8 cellular contexts compared by ENCODE assay signal in genomic region chr9:121222524-121223171, GRCh38. TPM values are rescaled to one million over a fixed set of nuclear protein-coding genes. Genes with fewer than 3 reads are reported as not detected.
DNase-seq lines count a peak whose midpoint lies in the region; ATAC-seq and TF ChIP-seq lines count a peak whose summit lies in the region.

No MANE protein-coding gene starts in this region.

- CTCF ChIA-PET in naive thymus-derived CD4-positive, alpha-beta T cell (lab: Charles Lee) = no interaction called here

- H3K27me3 Mint-ChIP-seq in naive thymus-derived CD4-positive, alpha-beta T cell = no peaks in the 10 kb centered on the region

- H3K4me3 ChIP-seq in fibroblast of pulmonary artery (replicated peaks; ENCODE audit: low read depth, low read length) (no peak overlapping the region), retinal pigment epithelial cell (ENCODE audit: low read length) (no peak overlapping the region)
- no peak overlapping the region for H3K4me3 ChIP-seq in naive thymus-derived CD4-positive, alpha-beta T cell (ENCODE audit: low read length)

- H3K9me3 Mint-ChIP-seq in naive thymus-derived CD4-positive, alpha-beta T cell = no peaks in the 10 kb centered on the region

- no peak for ATAC-seq in naive thymus-derived CD4-positive, alpha-beta T cell

- H3K9me3 ChIP-seq in naive thymus-derived CD4-positive, alpha-beta T cell (ENCODE audit: control insufficient read depth in 2 of 3, low read length in 3 of 3) = no peaks in the 10 kb centered on the region

- no peak overlapping the region for H3K27ac Mint-ChIP-seq in naive thymus-derived CD4-positive, alpha-beta T cell

- peak; percentile 55 for DNase-seq in HT-29 (ENCODE audit: low spot score)
- DNase-seq in RPMI7951 (ENCODE audit: low read depth) = peak; percentile 61
- peak; percentile 76 for DNase-seq in fibroblast of pulmonary artery (ENCODE audit: low read depth)
- no peak for DNase-seq in retinal pigment epithelial cell (ENCODE audit: low read depth)
- DNase-seq in GM19240 (ENCODE audit: insufficient read length, low spot score) = no peak
- DNase-seq in naive thymus-derived CD4-positive, alpha-beta T cell = no peak
- no peak for DNase-seq in mesenteric fat pad (ENCODE audit: low spot score)

- peaks cover 0 to 9% (median 4%) of the 10 kb centered on the region in 5 donors for H3K36me3 Mint-ChIP-seq in naive thymus-derived CD4-positive, alpha-beta T cell

- H3K27ac ChIP-seq in C4-2B = no peak overlapping the region
- no peak overlapping the region for H3K27ac ChIP-seq in naive thymus-derived CD4-positive, alpha-beta T cell (ENCODE audit: low read depth, low read length)

- no peaks in the 10 kb centered on the region for H3K4me1 ChIP-seq in naive thymus-derived CD4-positive, alpha-beta T cell (ENCODE audit: control insufficient read depth in 2 of 2, insufficient read depth in 2 of 2, low read length in 2 of 2)

- H3K4me3 Mint-ChIP-seq in naive thymus-derived CD4-positive, alpha-beta T cell = no peak overlapping the region

- peak; percentile 92 for TF ChIP-seq CTCF in C4-2B (conservative IDR thresholded peaks at IDR 0.05)
- TF ChIP-seq CTCF in fibroblast of pulmonary artery (IDR thresholded peaks at IDR 0.05; ENCODE audit: low read length, missing control alignments) = peak; percentile 85
- TF ChIP-seq CTCF in retinal pigment epithelial cell (conservative IDR thresholded peaks at IDR 0.05; ENCODE audit: low read depth, low read length) = peak; percentile 73

- peaks cover 0 to 3% (median 0%) of the 10 kb centered on the region in 7 donors for H3K4me1 Mint-ChIP-seq in naive thymus-derived CD4-positive, alpha-beta T cell

- no peaks in the 10 kb centered on the region for H3K27me3 ChIP-seq in naive thymus-derived CD4-positive, alpha-beta T cell (ENCODE audit: control insufficient read depth in 2 of 2, insufficient read depth in 2 of 2, low read length in 2 of 2)

- H3K36me3 ChIP-seq in naive thymus-derived CD4-positive, alpha-beta T cell (ENCODE audit: control insufficient read depth in 2 of 3, insufficient read depth in 3 of 3, low read length in 3 of 3) = no peaks in the 10 kb centered on the region

- intact Hi-C loops in naive thymus-derived CD4-positive, alpha-beta T cell (cut with micrococcal nuclease) = no loop called here

- POLR2A ChIA-PET in naive thymus-derived CD4-positive, alpha-beta T cell (lab: Charles Lee) = no interaction called here

RNA-seq across cellular contexts. Expression of gene RAB14, which starts 21.0 kb away (rescaled TPM):
- 10.4 and 11.1 TPM in 2 replicates for total RNA-seq in HT-29 (2014; rRNA removed; shearing (Covaris generic))
- 25.1 and 34.5 TPM in 2 replicates for total RNA-seq in RPMI7951 (2014; rRNA removed; shearing (Covaris generic))
- total RNA-seq in naive thymus-derived CD4-positive, alpha-beta T cell = 10 to 100 TPM; 43.9 to 66.5 (median 60.7) TPM
- 10 to 100 TPM; 30.5 to 38.7 TPM for polyA plus RNA-seq in naive thymus-derived CD4-positive, alpha-beta T cell
- 56.9 TPM for total RNA-seq in mesenteric fat pad

RNA-seq across cellular contexts. Expression of gene GSN, which starts 45.3 kb away (rescaled TPM):
- 270 and 283 TPM in 2 replicates for total RNA-seq in HT-29 (2014; rRNA removed; shearing (Covaris generic))
- total RNA-seq in RPMI7951 (2014; rRNA removed; shearing (Covaris generic)) = 229 and 317 TPM in 2 replicates
- 10 to 100 TPM in 1 of 5 experiments, 1 to 10 TPM in 4; 4.2 to 34.6 (median 7.8) TPM for total RNA-seq in naive thymus-derived CD4-positive, alpha-beta T cell
- polyA plus RNA-seq in naive thymus-derived CD4-positive, alpha-beta T cell = 1 to 10 TPM; 2.9 to 3.9 TPM
- 843 TPM for total RNA-seq in mesenteric fat pad

Comparison
In these comparisons a context has a peak if more than half of its experiments do, and no peak if none do; other contexts are left out.
1. DNase-seq: peak in HT-29 (single experiment), RPMI7951 (single experiment) and fibroblast of pulmonary artery (single experiment); none in retinal pigment epithelial cell (single experiment), GM19240 (single experiment), naive thymus-derived CD4-positive, alpha-beta T cell (0 of 9) and mesenteric fat pad (single experiment).
2. Peak in every context shown above with its lines, with median percentiles within 50 percentile points of each other: CTCF ChIP-seq.